Comparison of ENCODE assay signal across 1 cellular context in genomic region chr11:975824-976223, GRCh38.
A peak's percentile ranks its signal among the peaks of the same experiment; 100 is the strongest.
TF ChIP-seq lines count a peak whose summit lies in the region.

No MANE protein-coding gene starts in this region.

TF ChIP-seq in H1, 55 proteins besides CTCF, POLR2A, EP300 and RAD21 (continued from another document):
- TF ChIP-seq FOSL1 (IDR thresholded peaks at IDR 0.05; ENCODE audit: insufficient read depth, low read depth, low read length) (no peak), TEAD4 (IDR thresholded peaks at IDR 0.05; ENCODE audit: low read depth, low read length) (no peak), MAX (IDR thresholded peaks at IDR 0.05) (peak; percentile 60), YY1 (IDR thresholded peaks at IDR 0.05; ENCODE audit: low read depth, low read length) (no peak)
